8 cellular contexts compared by ENCODE assay signal in genomic region chr17:71438631-71439146, GRCh38.
DNase-seq lines count a peak whose midpoint lies in the region; ATAC-seq and TF ChIP-seq lines count a peak whose summit lies in the region.

No MANE protein-coding gene starts in this region.

- TF ChIP-seq CTCF in RWPE2 (IDR thresholded peaks at IDR 0.05; ENCODE audit: poor library complexity, severe bottlenecking) = peak; percentile 31

- ATAC-seq in RWPE2 (ENCODE audit: low read depth) (peak; percentile 90), GM21529 (IDR thresholded peaks at IDR 0.05; ENCODE audit: unreplicated experiment) (no peak)

- peaks cover 40% of the 10 kb centered on the region for H3K4me1 ChIP-seq in RWPE2 (ENCODE audit: insufficient read depth, poor library complexity, severe bottlenecking)

- H3K27ac ChIP-seq in RWPE2 (ENCODE audit: poor library complexity, severe bottlenecking) = peak overlapping the region; percentile 79

- no peak overlapping the region for H3K4me3 ChIP-seq in RWPE2 (ENCODE audit: severe bottlenecking)

- H3K9me3 ChIP-seq in RWPE2 (ENCODE audit: severe bottlenecking) = no peaks in the 10 kb centered on the region

- intact Hi-C loops in posterior cingulate gyrus (cut with DNase I) = no loop called here

- DNase-seq in Ammon's horn (ENCODE audit: low spot score) (peak; percentile 5), M059J (ENCODE audit: low read depth) (peak; percentile 98), RWPE2 (ENCODE audit: low spot score) (peak; percentile 58), islet precursor cell (peak; percentile 96), NCI-H526 treated with DMSO at 0.1 percent for 48 hours (lab: John Stamatoyannopoulos, UW) (no peak), posterior cingulate gyrus (no peak), midbrain (lab: John Stamatoyannopoulos, UW) (no peak)

- H3K36me3 ChIP-seq in RWPE2 (ENCODE audit: low read depth) = no peaks in the 10 kb centered on the region

- H3K27me3 ChIP-seq in RWPE2 (ENCODE audit: insufficient read depth, poor library complexity, severe bottlenecking) = no peaks in the 10 kb centered on the region

Comparison
In these comparisons a context has a peak if more than half of its experiments do, and no peak if none do; other contexts are left out.
1. DNase-seq: peak in Ammon's horn (single experiment), M059J (single experiment), RWPE2 (single experiment) and islet precursor cell (single experiment); none in NCI-H526 treated with DMSO at 0.1 percent for 48 hours (single experiment), posterior cingulate gyrus (0 of 10) and midbrain (single experiment).